Comparison of ENCODE assay signal across 8 cellular contexts in the genomic region with DNA sequence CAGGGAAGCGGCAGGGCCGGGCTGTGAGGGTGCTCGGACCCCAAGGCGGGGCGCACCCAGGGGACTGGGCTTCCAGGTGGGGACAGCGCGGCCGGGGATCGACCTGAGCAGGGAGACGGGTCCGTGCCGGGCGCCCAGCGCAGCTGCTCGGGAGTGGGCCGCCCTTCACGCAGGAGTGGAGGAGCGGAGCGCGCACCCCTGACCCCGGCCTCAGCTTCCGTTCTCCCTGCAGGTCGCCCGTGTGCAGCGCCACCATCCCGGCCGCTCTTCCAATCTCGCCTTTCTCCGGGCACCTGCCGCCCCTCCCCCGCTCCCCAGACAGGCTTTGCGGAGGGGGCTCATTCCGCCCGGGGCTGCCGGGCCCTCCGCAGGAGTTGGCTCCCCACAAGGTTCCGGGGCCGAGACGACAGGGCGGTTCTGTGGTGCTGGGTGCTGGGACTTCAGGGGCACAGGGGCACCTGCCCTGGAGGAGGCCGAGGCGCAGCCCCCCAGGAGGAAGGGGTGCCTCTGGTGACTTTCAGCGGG. TPM values are rescaled to one million over a fixed set of nuclear protein-coding genes. Genes with fewer than 3 reads are reported as not detected.
DNase-seq lines count a peak whose midpoint lies in the region; ATAC-seq and TF ChIP-seq lines count a peak whose summit lies in the region.
"Not testable (repeated sequence)": the region's sequence is repeated elsewhere in the genome, so short reads cannot be mapped to it uniquely, and the experiment has no call there.

No MANE protein-coding gene starts in this region.

- not testable (repeated sequence) for H4K20me1 ChIP-seq in SU-DHL-6 (ENCODE audit: low read depth, low read length)

- H3K27me3 Mint-ChIP-seq in nephron (ENCODE audit: low read depth), result peaks cover 32% of the 10 kb centered on the region

- peak overlapping the region; percentile 41; the same call in 1 of the 2 replicates for H3K4me3 ChIP-seq in HL-60 (replicated peaks; ENCODE audit: insufficient read depth, low read length)
- not testable (repeated sequence) for H3K4me3 ChIP-seq in SU-DHL-6 (ENCODE audit: insufficient read depth, low read length, poor library complexity, severe bottlenecking)
- H3K4me3 ChIP-seq in left ventricle myocardium inferior, result peak overlapping the region; percentile 83

- not testable (repeated sequence) for H3K79me2 ChIP-seq in SU-DHL-6 (ENCODE audit: insufficient read depth, low read length)

- intact Hi-C loops in left ventricle myocardium inferior (cut with micrococcal nuclease), result not testable (repeated sequence)

- TF ChIP-seq CTCF in HL-60 (IDR thresholded peaks at IDR 0.05; ENCODE audit: insufficient read depth, low read length); SU-DHL-6 (IDR thresholded peaks at IDR 0.05; ENCODE audit: insufficient read depth, low read length, poor library complexity, severe bottlenecking); left ventricle myocardium inferior (IDR thresholded peaks at IDR 0.05; ENCODE audit: borderline replicate concordance); nephron (IDR thresholded peaks at IDR 0.05; ENCODE audit: unreplicated experiment in 3 of 3): not testable (repeated sequence)

- not testable (repeated sequence) for H3K4me1 Mint-ChIP-seq in nephron

- peak; percentile 9 for ATAC-seq in GM21825 (IDR thresholded peaks at IDR 0.05; ENCODE audit: unreplicated experiment)

- H3K36me3 ChIP-seq in SU-DHL-6 (ENCODE audit: low read length); left ventricle myocardium inferior: not testable (repeated sequence)

- not testable (repeated sequence) for H3F3A ChIP-seq in SU-DHL-6 (ENCODE audit: insufficient read depth)

- not testable (repeated sequence) for H3K27ac ChIP-seq in HL-60 (replicated peaks); SU-DHL-6 (ENCODE audit: low read depth, low read length)
- peak overlapping the region; percentile 86 for H3K27ac ChIP-seq in left ventricle myocardium inferior (replicated peaks)

- not testable (repeated sequence) for H3K9me3 ChIP-seq in SU-DHL-6 (ENCODE audit: insufficient read depth, low read length); left ventricle myocardium inferior (replicated peaks)

- H2AFZ ChIP-seq in SU-DHL-6 (ENCODE audit: low read depth, low read length, severe bottlenecking), result not testable (repeated sequence)

- DNase-seq in DMS53 (lab: John Stamatoyannopoulos, UW) (peak; percentile 85), astrocyte of the hippocampus (ENCODE audit: low read depth, low spot score) (peak; percentile 13), superior temporal gyrus (ENCODE audit: extremely low spot score) (peak; percentile 10)
- not testable (repeated sequence) for DNase-seq in HL-60 (ENCODE audit: low read depth in 1 of 2, low spot score in 1 of 2); left ventricle myocardium inferior

- peaks cover 23% of the 10 kb centered on the region for H3K36me3 Mint-ChIP-seq in nephron (ENCODE audit: low read depth)

- not testable (repeated sequence) for H3K9me2 ChIP-seq in SU-DHL-6 (replicated peaks; ENCODE audit: insufficient read depth, low read length)

- H3K9me3 Mint-ChIP-seq in nephron, result peaks cover 20% of the 10 kb centered on the region

- H3K27me3 ChIP-seq in HL-60 (ENCODE audit: insufficient read depth, poor library complexity, severe bottlenecking); SU-DHL-6 (ENCODE audit: low read length); left ventricle myocardium inferior (ENCODE audit: low read depth): not testable (repeated sequence)

- peak overlapping the region; percentile 43 for H3K9ac ChIP-seq in SU-DHL-6 (ENCODE audit: low read length)

- peaks cover 18% of the 10 kb centered on the region for H3K4me1 ChIP-seq in left ventricle myocardium inferior

- H3K27ac Mint-ChIP-seq in nephron, result not testable (repeated sequence)

- peak overlapping the region; percentile 57 for H3K4me2 ChIP-seq in SU-DHL-6 (ENCODE audit: low read depth, low read length, poor library complexity, severe bottlenecking)

- peak overlapping the region; percentile 74 to 80 (median 79) for H3K4me3 Mint-ChIP-seq in nephron

RNA-seq across cellular contexts. Expression of a gene that starts 0.7 kb away (rescaled TPM):
- 13.4 TPM for total RNA-seq in left ventricle myocardium inferior
